In genomic region chr14:96391293-96392118, GRCh38 we compare ENCODE assay signal across 7 cellular contexts. TPM values are rescaled to one million over a fixed set of nuclear protein-coding genes. Genes with fewer than 3 reads are reported as not detected.
DNase-seq lines count a peak whose midpoint lies in the region; ATAC-seq, FAIRE-seq and TF ChIP-seq lines count a peak whose summit lies in the region.

No MANE protein-coding gene starts in this region.

- no peaks in the 10 kb centered on the region for H3K9me3 Mint-ChIP-seq in astrocyte (ENCODE audit: unreplicated experiment)

- no peaks in the 10 kb centered on the region for H3K4me1 Mint-ChIP-seq in astrocyte (ENCODE audit: low read depth, unreplicated experiment)

- no peak for TF ChIP-seq CTCF in astrocyte (IDR thresholded peaks at IDR 0.05; ENCODE audit: insufficient read depth, low read depth, low read length)

- H3K79me2 ChIP-seq in astrocyte (ENCODE audit: insufficient read depth, low read length): no peaks in the 10 kb centered on the region

- H4K20me1 ChIP-seq in astrocyte (ENCODE audit: insufficient read depth, low read length): no peaks in the 10 kb centered on the region

- FAIRE-seq in astrocyte (lab: Jason Lieb, UNC): no peak

- peak overlapping the region; percentile 83 for H3K9ac ChIP-seq in astrocyte (ENCODE audit: low read length)

- H3K4me3 ChIP-seq in astrocyte (ENCODE audit: insufficient read depth, low read depth, low read length): peak overlapping the region; percentile 77

- H3K27ac Mint-ChIP-seq in astrocyte (ENCODE audit: unreplicated experiment): peak overlapping the region; percentile 34

- peak overlapping the region; percentile 89 for H3K4me3 Mint-ChIP-seq in astrocyte (ENCODE audit: unreplicated experiment)

- peak overlapping the region; percentile 97 for H2AFZ ChIP-seq in astrocyte (ENCODE audit: low read depth, low read length)

- H3K36me3 Mint-ChIP-seq in astrocyte (ENCODE audit: low read depth, unreplicated experiment): no peaks in the 10 kb centered on the region

- H3K4me2 ChIP-seq in astrocyte (ENCODE audit: low read length): peak overlapping the region; percentile 98

- H3K36me3 ChIP-seq in astrocyte (ENCODE audit: insufficient read depth, low read length): no peaks in the 10 kb centered on the region

- no peaks in the 10 kb centered on the region for H3K27me3 ChIP-seq in astrocyte (ENCODE audit: insufficient read depth, low read length)

- peaks cover 6% of the 10 kb centered on the region for H3K4me1 ChIP-seq in astrocyte (ENCODE audit: insufficient read depth, low read length)

- DNase-seq in NCI-H187 (lab: John Stamatoyannopoulos, UW): peak; percentile 97 to 99
- peak; percentile 97 to 100 (median 99) for DNase-seq in T-helper 2 cell
- DNase-seq in astrocyte (ENCODE audit: low read depth): peak; percentile 77
- DNase-seq in hippocampal formation (lab: John Stamatoyannopoulos, UW): peak; percentile 95 to 99
- peak; percentile 88 for DNase-seq in retina

- peaks cover 3% of the 10 kb centered on the region for H3K27me3 Mint-ChIP-seq in astrocyte (ENCODE audit: low read depth, unreplicated experiment)

- H3K9me3 ChIP-seq in astrocyte (ENCODE audit: insufficient read depth, low read depth, low read length): no peaks in the 10 kb centered on the region

- H3K27ac ChIP-seq in astrocyte (ENCODE audit: low read depth, low read length): peak overlapping the region; percentile 70

- ATAC-seq in GM18502 (IDR thresholded peaks at IDR 0.05; ENCODE audit: poor library complexity, unreplicated experiment) (peak; percentile 89), HG02943 (IDR thresholded peaks at IDR 0.05; ENCODE audit: low read depth, unreplicated experiment) (peak; percentile 91)

RNA-seq across cellular contexts. Expression of gene AK7, which starts 0.4 kb away (rescaled TPM):
- 0.60 and 1.0 TPM in 2 replicates for total RNA-seq in astrocyte

RNA-seq across cellular contexts. Expression of gene GSKIP, which starts 28.2 kb away (rescaled TPM):
- 22.7 and 22.8 TPM in 2 replicates for total RNA-seq in astrocyte

RNA-seq across cellular contexts. Expression of gene ATG2B, which starts 28.4 kb away (rescaled TPM):
- total RNA-seq in astrocyte: 14.2 and 15.0 TPM in 2 replicates

Comparison
In these comparisons a context has a peak if more than half of its experiments do, and no peak if none do; other contexts are left out.
1. Peak in every context shown above with its lines: DNase-seq, ATAC-seq, H3K4me3 ChIP-seq and H3K27ac ChIP-seq.